ENCODE assay signal across 1 cellular context in genomic region chr14:75196468-75196867, GRCh38.
A peak's percentile ranks its signal among the peaks of the same experiment; 100 is the strongest.
TF ChIP-seq lines count a peak whose summit lies in the region.

No MANE protein-coding gene starts in this region.

TF ChIP-seq in HepG2, 621 proteins besides CTCF, POLR2A, EP300 and RAD21 (continued from another document and continues in another):
- TF ChIP-seq ZNF263 (CRISPR knock-in tag; IDR thresholded peaks at IDR 0.05) (peak; percentile 47; the same call in 1 of the 2 replicates), HDAC2 (CRISPR knock-in tag; IDR thresholded peaks at IDR 0.05) (peak; percentile 99), HOXA3 (CRISPR knock-in tag; IDR thresholded peaks at IDR 0.05) (peak; percentile 80), ZNF34 (CRISPR knock-in tag; IDR thresholded peaks at IDR 0.05; ENCODE audit: borderline replicate concordance) (no peak), ZNF350 (CRISPR knock-in tag; IDR thresholded peaks at IDR 0.05; ENCODE audit: borderline replicate concordance, low read depth) (peak; percentile 70; the same call in 1 of the 2 replicates), NFATC3 (CRISPR knock-in tag; IDR thresholded peaks at IDR 0.05) (no peak), PRDM10 (CRISPR knock-in tag; IDR thresholded peaks at IDR 0.05; ENCODE audit: low read depth) (peak; percentile 95), ZNF225 (CRISPR knock-in tag; IDR thresholded peaks at IDR 0.05) (peak; percentile 64; the same call in 1 of the 2 replicates), HNF1A (IDR thresholded peaks at IDR 0.05; ENCODE audit: low read depth) (peak; percentile 60), HNF1A (CRISPR knock-in tag; IDR thresholded peaks at IDR 0.05; ENCODE audit: borderline replicate concordance) (peak; percentile 56; the same call in 1 of the 2 replicates), STAT5B (CRISPR knock-in tag; IDR thresholded peaks at IDR 0.05) (peak; percentile 93), IRX3 (CRISPR knock-in tag; IDR thresholded peaks at IDR 0.05; ENCODE audit: borderline replicate concordance, low read depth) (0 out of 2 replicates have a peak, but pooled peaks have one; percentile 30), ZNF724P (CRISPR knock-in tag; IDR thresholded peaks at IDR 0.05; ENCODE audit: borderline replicate concordance) (0 out of 2 replicates have a peak, but pooled peaks have one; percentile 36), EED (CRISPR knock-in tag; IDR thresholded peaks at IDR 0.05) (no peak), KLF11 (CRISPR knock-in tag; IDR thresholded peaks at IDR 0.05) (peak; percentile 74; the same call in 1 of the 2 replicates), NFIC (IDR thresholded peaks at IDR 0.05; ENCODE audit: low read length) (peak; percentile 76), ZNF713 (CRISPR knock-in tag; IDR thresholded peaks at IDR 0.05) (no peak), HDAC6 (IDR thresholded peaks at IDR 0.05; ENCODE audit: low read depth, low read length) (no peak), ARNT2 (CRISPR knock-in tag; IDR thresholded peaks at IDR 0.05; ENCODE audit: low read depth) (peak; percentile 82), SPEN (CRISPR knock-in tag; IDR thresholded peaks at IDR 0.05; ENCODE audit: low read depth) (peak; percentile 43), ZNF703 (CRISPR knock-in tag; IDR thresholded peaks at IDR 0.05; ENCODE audit: borderline replicate concordance) (peak; percentile 93), HHEX (CRISPR knock-in tag; IDR thresholded peaks at IDR 0.05) (peak; percentile 100), ZSCAN5A (CRISPR knock-in tag; IDR thresholded peaks at IDR 0.05; ENCODE audit: borderline replicate concordance) (no peak), PAXIP1 (CRISPR knock-in tag; conservative IDR thresholded peaks at IDR 0.05) (peak; percentile 86), NFRKB (IDR thresholded peaks at IDR 0.05) (no peak), DRAP1 (CRISPR knock-in tag; IDR thresholded peaks at IDR 0.05) (peak; percentile 39; the same call in 1 of the 2 replicates), YEATS2 (CRISPR knock-in tag; IDR thresholded peaks at IDR 0.05; ENCODE audit: borderline replicate concordance) (peak; percentile 29; the same call in 1 of the 2 replicates), GATA4 (IDR thresholded peaks at IDR 0.05; ENCODE audit: borderline replicate concordance, low read depth) (peak; percentile 99), CEBPG (CRISPR knock-in tag; IDR thresholded peaks at IDR 0.05) (peak; percentile 66), SKIL (CRISPR knock-in tag; IDR thresholded peaks at IDR 0.05; ENCODE audit: borderline replicate concordance) (peak; percentile 92), ZSCAN9 (CRISPR knock-in tag; IDR thresholded peaks at IDR 0.05; ENCODE audit: borderline replicate concordance) (peak; percentile 72; the same call in 1 of the 2 replicates), ATF4 (CRISPR knock-in tag; IDR thresholded peaks at IDR 0.05) (peak in 1 of 2 experiments; percentile 53; a peak in 1 of 4 replicates), ZNF264 (CRISPR knock-in tag; IDR thresholded peaks at IDR 0.05) (no peak), SMAD3 (CRISPR knock-in tag; IDR thresholded peaks at IDR 0.05) (peak; percentile 84), TBL1XR1 (IDR thresholded peaks at IDR 0.05; ENCODE audit: borderline replicate concordance, low read length, partially characterized antibody) (peak; percentile 45), ZFP1 (CRISPR knock-in tag; IDR thresholded peaks at IDR 0.05) (peak; percentile 68; the same call in 1 of the 2 replicates), HNF1B (CRISPR knock-in tag; IDR thresholded peaks at IDR 0.05) (peak; percentile 76), KLF6 (CRISPR knock-in tag; IDR thresholded peaks at IDR 0.05) (peak; percentile 54; the same call in 1 of the 2 replicates), ZNF550 (CRISPR knock-in tag; IDR thresholded peaks at IDR 0.05; ENCODE audit: borderline replicate concordance) (0 out of 2 replicates have a peak, but pooled peaks have one; percentile 66), NR2F2 (IDR thresholded peaks at IDR 0.05; ENCODE audit: borderline replicate concordance, low read depth) (peak; percentile 87; the same call in 1 of the 2 replicates), NCOA2 (CRISPR knock-in tag; IDR thresholded peaks at IDR 0.05) (peak; percentile 81), ZMYM3 (CRISPR knock-in tag; IDR thresholded peaks at IDR 0.05) (peak; percentile 70), ZNF274 (CRISPR knock-in tag; IDR thresholded peaks at IDR 0.05) (no peak; the same call in 1 of the 2 replicates), SUZ12 (IDR thresholded peaks at IDR 0.05; ENCODE audit: low read depth, low read length) (no peak), ZBTB7B (CRISPR knock-in tag; IDR thresholded peaks at IDR 0.05) (peak; percentile 84; the same call in 1 of the 2 replicates), ZNF883 (CRISPR knock-in tag; IDR thresholded peaks at IDR 0.05; ENCODE audit: not compliant biosample characterization) (no peak), THAP11 (CRISPR knock-in tag; IDR thresholded peaks at IDR 0.05) (peak; percentile 38; the same call in 1 of the 2 replicates), ZNF773 (CRISPR knock-in tag; IDR thresholded peaks at IDR 0.05; ENCODE audit: borderline replicate concordance) (no peak), IKZF4 (CRISPR knock-in tag; IDR thresholded peaks at IDR 0.05; ENCODE audit: borderline replicate concordance, low read depth, not compliant biosample characterization) (no peak), NKX3-1 (CRISPR knock-in tag; IDR thresholded peaks at IDR 0.05) (peak; percentile 92; the same call in 1 of the 2 replicates)
